In the genomic region with DNA sequence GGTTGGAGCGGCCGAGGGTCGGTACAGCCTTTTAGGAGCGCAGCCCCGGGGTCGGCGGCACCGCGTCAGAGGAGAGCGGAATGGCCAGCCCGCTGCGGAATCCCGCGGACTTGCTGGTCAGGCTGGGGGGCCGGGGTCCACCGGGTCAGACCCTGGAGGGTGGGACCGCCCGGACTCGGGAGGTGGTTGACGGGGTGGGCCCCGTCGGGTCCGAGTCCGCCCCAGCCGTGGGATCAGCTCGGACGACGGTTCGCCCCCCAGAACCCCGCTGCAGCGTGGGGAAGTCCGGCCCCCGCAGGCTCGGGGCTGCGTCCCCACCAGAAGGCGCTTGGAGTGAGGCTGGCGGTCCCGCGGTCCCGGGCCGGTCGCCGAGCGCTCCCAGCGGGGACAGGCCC, we compare ENCODE assay signal across 8 cellular contexts. TPM values are rescaled to one million over a fixed set of nuclear protein-coding genes. Genes with fewer than 3 reads are reported as not detected.
DNase-seq lines count a peak whose midpoint lies in the region; ATAC-seq and TF ChIP-seq lines count a peak whose summit lies in the region.

No MANE protein-coding gene starts in this region.

- no peak overlapping the region for H3K27ac Mint-ChIP-seq in activated CD4-positive, alpha-beta T cell treated with anti-CD3 and anti-CD28 coated beads for 36 hours
- no peak overlapping the region for H3K27ac Mint-ChIP-seq in activated CD8-positive, alpha-beta T cell treated with anti-CD3 and anti-CD28 coated beads, Interleukin-2, amount 10 ng/mL, durations not matched to agents 7 days and 5 days

- no peak for DNase-seq in activated CD4-positive, alpha-beta T cell treated with anti-CD3 and anti-CD28 coated beads for 36 hours
- no peak for DNase-seq in activated CD4-positive, alpha-beta T cell treated with anti-CD3 and anti-CD28 coated beads, Interleukin-2, amount 50 U/mL, for 48 hours
- DNase-seq in activated CD8-positive, alpha-beta T cell treated with anti-CD3 and anti-CD28 coated beads, Interleukin-2, amount 10 ng/mL, durations not matched to agents 7 days and 5 days, result no peak
- DNase-seq in stomach (no peak), HT-29 (ENCODE audit: low spot score) (no peak), GM19238 (ENCODE audit: insufficient read length, low spot score) (no peak)

- no peak overlapping the region for H3K27ac ChIP-seq in iPS-18a (ENCODE audit: low read length)
- peak overlapping the region in 3 of 5 donors; percentile 30 to 74 (median 66) for H3K27ac ChIP-seq in stomach

- TF ChIP-seq CTCF in stomach (IDR thresholded peaks at IDR 0.05), result no peak

- H3K4me3 Mint-ChIP-seq in activated CD4-positive, alpha-beta T cell treated with anti-CD3 and anti-CD28 coated beads for 36 hours, result peak overlapping the region; percentile 74
- peak overlapping the region; percentile 53 for H3K4me3 Mint-ChIP-seq in activated CD8-positive, alpha-beta T cell treated with anti-CD3 and anti-CD28 coated beads, Interleukin-2, amount 10 ng/mL, durations not matched to agents 7 days and 5 days

- no peaks in the 10 kb centered on the region for H3K9me3 Mint-ChIP-seq in activated CD4-positive, alpha-beta T cell treated with anti-CD3 and anti-CD28 coated beads for 36 hours (ENCODE audit: low read depth)
- no peaks in the 10 kb centered on the region for H3K9me3 Mint-ChIP-seq in activated CD8-positive, alpha-beta T cell treated with anti-CD3 and anti-CD28 coated beads, Interleukin-2, amount 10 ng/mL, durations not matched to agents 7 days and 5 days (ENCODE audit: insufficient read depth)

- no peak for TF ChIP-seq POLR2A in stomach (IDR thresholded peaks at IDR 0.05)

- no peak for ATAC-seq in activated CD4-positive, alpha-beta T cell treated with anti-CD3 and anti-CD28 coated beads for 36 hours
- ATAC-seq in activated CD8-positive, alpha-beta T cell treated with anti-CD3 and anti-CD28 coated beads, Interleukin-2, amount 10 ng/mL, durations not matched to agents 7 days and 5 days, result no peak
- no peak for ATAC-seq in HG03108 (IDR thresholded peaks at IDR 0.05; ENCODE audit: unreplicated experiment)

- POLR2A ChIA-PET in activated CD4-positive, alpha-beta T cell treated with anti-CD3 and anti-CD28 coated beads for 36 hours (lab: Charles Lee), result no interaction called here
- POLR2A ChIA-PET in activated CD8-positive, alpha-beta T cell treated with anti-CD3 and anti-CD28 coated beads, Interleukin-2, amount 10 ng/mL, durations not matched to agents 7 days and 5 days (lab: Charles Lee), result no interaction called here

- H3K36me3 ChIP-seq in iPS-18a (ENCODE audit: control insufficient read depth, low read depth, low read length) (no peaks in the 10 kb centered on the region), stomach (no peaks in the 10 kb centered on the region)

- WGBS in stomach, 5 donors, result 0 to 6% (median 4%) methylated on average over 1 to 45 of the region's 45 CpGs

- TF ChIP-seq EP300 in stomach (IDR thresholded peaks at IDR 0.05), result no peak

- H3K4me3 ChIP-seq in iPS-18a (ENCODE audit: low read length) (peak overlapping the region; percentile 54), stomach (peak overlapping the region; percentile 46 to 63 (median 56))

- CTCF ChIA-PET in activated CD4-positive, alpha-beta T cell treated with anti-CD3 and anti-CD28 coated beads for 36 hours (lab: Charles Lee), result interaction anchor here (1.0 to 2.8 kb wide), 2 partner anchors 17 to 140 kb away, joined by 3 to 8 read pairs; no protein-coding TSS in a partner anchor
- CTCF ChIA-PET in activated CD8-positive, alpha-beta T cell treated with anti-CD3 and anti-CD28 coated beads, Interleukin-2, amount 10 ng/mL, durations not matched to agents 7 days and 5 days (lab: Charles Lee), result interaction anchor here (2.2 to 2.5 kb wide), 2 partner anchors 7 to 16 kb away, joined by 9 to 16 read pairs; no protein-coding TSS in a partner anchor

- no peak overlapping the region for H3K9ac ChIP-seq in iPS-18a (ENCODE audit: low read length)

- intact Hi-C loops in activated CD4-positive, alpha-beta T cell treated with anti-CD3 and anti-CD28 coated beads for 36 hours (cut with DNase I, micrococcal nuclease), result loop anchor here in 1 of 2 experiments (1.0 to 2.0 kb wide), 3 partner anchors 11 to 230 kb away; partner anchors contain the start of genes HDAC10 and LMF2
- intact Hi-C loops in stomach (cut with DNase I; ENCODE audit: low total_unique reads), result no loop called here

- H3K4me1 ChIP-seq in iPS-18a (ENCODE audit: control insufficient read depth, low read depth, low read length) (no peaks in the 10 kb centered on the region), stomach (peaks cover 24 to 51% (median 46%) of the 10 kb centered on the region in 4 donors)

- no peaks in the 10 kb centered on the region for H3K4me1 Mint-ChIP-seq in activated CD4-positive, alpha-beta T cell treated with anti-CD3 and anti-CD28 coated beads for 36 hours
- H3K4me1 Mint-ChIP-seq in activated CD8-positive, alpha-beta T cell treated with anti-CD3 and anti-CD28 coated beads, Interleukin-2, amount 10 ng/mL, durations not matched to agents 7 days and 5 days (ENCODE audit: low read depth), result peaks cover 12% of the 10 kb centered on the region

- H3K9me3 ChIP-seq in iPS-18a (ENCODE audit: control insufficient read depth, low read depth, low read length), result no peaks in the 10 kb centered on the region
- H3K9me3 ChIP-seq in stomach, result no peaks in the 10 kb centered on the region

- H3K36me3 Mint-ChIP-seq in activated CD4-positive, alpha-beta T cell treated with anti-CD3 and anti-CD28 coated beads for 36 hours (ENCODE audit: low read depth), result no peaks in the 10 kb centered on the region
- no peaks in the 10 kb centered on the region for H3K36me3 Mint-ChIP-seq in activated CD8-positive, alpha-beta T cell treated with anti-CD3 and anti-CD28 coated beads, Interleukin-2, amount 10 ng/mL, durations not matched to agents 7 days and 5 days (ENCODE audit: low read depth)

- peaks cover 21% of the 10 kb centered on the region for H3K27me3 ChIP-seq in iPS-18a (ENCODE audit: control insufficient read depth, insufficient read depth, low read length)
- peaks cover 7 to 71% (median 29%) of the 10 kb centered on the region in 3 donors for H3K27me3 ChIP-seq in stomach

- peaks cover 8% of the 10 kb centered on the region for H3K27me3 Mint-ChIP-seq in activated CD4-positive, alpha-beta T cell treated with anti-CD3 and anti-CD28 coated beads for 36 hours
- H3K27me3 Mint-ChIP-seq in activated CD8-positive, alpha-beta T cell treated with anti-CD3 and anti-CD28 coated beads, Interleukin-2, amount 10 ng/mL, durations not matched to agents 7 days and 5 days (ENCODE audit: low read depth), result peaks cover 21% of the 10 kb centered on the region

RNA-seq across cellular contexts. Expression of gene ADM2, which starts 0.3 kb away (rescaled TPM):
- 1 to 10 TPM; 7.5 to 7.9 TPM for total RNA-seq in activated CD4-positive, alpha-beta T cell treated with anti-CD3 and anti-CD28 coated beads for 36 hours
- 1 to 10 TPM; 4.1 to 4.2 TPM for total RNA-seq in activated CD8-positive, alpha-beta T cell treated with anti-CD3 and anti-CD28 coated beads, Interleukin-2, amount 10 ng/mL, durations not matched to agents 7 days and 5 days
- total RNA-seq in stomach, result 1 to 10 TPM in 1 of 5 donors, under 1 TPM in 1, not detected in 3; 0.37 to 1.3 TPM
- polyA plus RNA-seq in stomach, result 1 to 10 TPM; 1.5 to 3.7 (median 1.6) TPM
- total RNA-seq in HT-29 (2014; rRNA removed; shearing (Covaris generic)), result 2.2 and 4.2 TPM in 2 replicates

RNA-seq across cellular contexts. Expression of gene MIOX, which starts 5.6 kb away (rescaled TPM):
- under 1 TPM; 0.32 to 0.44 TPM for total RNA-seq in activated CD4-positive, alpha-beta T cell treated with anti-CD3 and anti-CD28 coated beads for 36 hours
- under 1 TPM in 1 of 2 experiments, not detected in 1; 0.40 TPM for total RNA-seq in activated CD8-positive, alpha-beta T cell treated with anti-CD3 and anti-CD28 coated beads, Interleukin-2, amount 10 ng/mL, durations not matched to agents 7 days and 5 days
- total RNA-seq in stomach, result not detected
- under 1 TPM in 1 of 3 donors, not detected in 2; 0.40 TPM for polyA plus RNA-seq in stomach
- not detected in 2 replicates for total RNA-seq in HT-29 (2014; rRNA removed; shearing (Covaris generic))

RNA-seq across cellular contexts. Expression of gene SBF1, which starts 6.2 kb away (rescaled TPM):
- total RNA-seq in activated CD4-positive, alpha-beta T cell treated with anti-CD3 and anti-CD28 coated beads for 36 hours, result 10 to 100 TPM; 97.6 TPM
- 100 to 1,000 TPM; 177 to 183 TPM for total RNA-seq in activated CD8-positive, alpha-beta T cell treated with anti-CD3 and anti-CD28 coated beads, Interleukin-2, amount 10 ng/mL, durations not matched to agents 7 days and 5 days
- total RNA-seq in stomach, result 100 to 1,000 TPM in 1 of 5 donors, 10 to 100 TPM in 4; 34.9 to 122 (median 65.2) TPM
- 10 to 100 TPM in 2 of 3 donors, 1 to 10 TPM in 1; 9.6 to 42.3 (median 25.0) TPM for polyA plus RNA-seq in stomach
- total RNA-seq in HT-29 (2014; rRNA removed; shearing (Covaris generic)), result 85.0 and 102 TPM in 2 replicates

RNA-seq across cellular contexts. Expression of gene LMF2, which starts 26.5 kb away (rescaled TPM):
- total RNA-seq in activated CD4-positive, alpha-beta T cell treated with anti-CD3 and anti-CD28 coated beads for 36 hours, result 10 to 100 TPM; 46.8 to 49.4 TPM
- 100 to 1,000 TPM; 119 to 132 TPM for total RNA-seq in activated CD8-positive, alpha-beta T cell treated with anti-CD3 and anti-CD28 coated beads, Interleukin-2, amount 10 ng/mL, durations not matched to agents 7 days and 5 days
- 100 to 1,000 TPM in 1 of 5 donors, 10 to 100 TPM in 4; 11.9 to 212 (median 58.5) TPM for total RNA-seq in stomach
- 10 to 100 TPM; 13.1 to 73.4 (median 25.6) TPM for polyA plus RNA-seq in stomach
- total RNA-seq in HT-29 (2014; rRNA removed; shearing (Covaris generic)), result 52.8 and 53.2 TPM in 2 replicates

RNA-seq across cellular contexts. Expression of gene NCAPH2, which starts 27.0 kb away (rescaled TPM):
- 100 to 1,000 TPM; 115 to 123 TPM for total RNA-seq in activated CD4-positive, alpha-beta T cell treated with anti-CD3 and anti-CD28 coated beads for 36 hours
- 100 to 1,000 TPM; 146 to 150 TPM for total RNA-seq in activated CD8-positive, alpha-beta T cell treated with anti-CD3 and anti-CD28 coated beads, Interleukin-2, amount 10 ng/mL, durations not matched to agents 7 days and 5 days
- 10 to 100 TPM; 12.9 to 34.8 (median 23.2) TPM for total RNA-seq in stomach
- 10 to 100 TPM; 34.5 to 47.9 (median 38.4) TPM for polyA plus RNA-seq in stomach
- total RNA-seq in HT-29 (2014; rRNA removed; shearing (Covaris generic)), result 87.9 and 88.8 TPM in 2 replicates
